ENCODE assay signal across 14 cellular contexts in the genomic region with DNA sequence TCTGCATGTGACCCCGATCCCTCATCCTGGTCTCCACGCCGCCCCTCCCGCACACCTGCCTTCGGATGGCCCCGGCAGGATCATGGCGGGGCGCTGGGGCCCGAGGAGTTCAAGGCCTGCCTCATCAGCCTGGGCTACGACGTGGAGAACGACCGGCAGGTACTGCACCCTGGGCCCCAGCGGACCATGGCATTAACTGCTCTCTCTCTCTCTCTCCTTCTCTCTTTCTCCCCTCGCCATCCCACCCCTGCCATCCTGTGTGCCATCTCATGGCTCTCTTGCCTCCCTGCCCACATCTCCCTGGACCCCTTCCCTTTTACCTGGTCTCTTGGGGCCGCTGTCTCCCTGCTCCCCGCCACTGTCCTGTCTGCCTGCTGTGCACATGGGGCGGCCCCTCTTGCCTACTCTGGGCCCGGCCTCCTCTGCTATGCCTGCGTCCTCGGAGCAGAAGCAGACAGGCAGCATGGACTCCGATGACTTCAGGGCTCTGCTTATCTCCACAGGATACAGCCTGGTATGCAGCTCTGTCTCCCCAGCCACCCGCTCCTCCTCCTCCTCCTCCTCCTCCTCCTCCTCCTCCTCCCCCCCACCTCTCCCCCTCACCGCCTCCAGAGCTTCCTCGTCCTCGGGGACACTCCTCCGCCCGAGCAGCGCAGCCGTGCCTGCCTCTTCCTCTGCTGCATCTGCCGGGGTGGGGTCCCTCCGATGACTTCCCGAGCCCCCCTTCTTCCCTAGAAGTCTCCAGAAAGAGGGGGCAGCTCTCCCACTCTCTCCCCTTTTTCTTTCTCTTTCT. TPM values are rescaled to one million over a fixed set of nuclear protein-coding genes. Genes with fewer than 3 reads are reported as not detected.
DNase-seq lines count a peak whose midpoint lies in the region; ATAC-seq, FAIRE-seq and TF ChIP-seq lines count a peak whose summit lies in the region.
"Had no signal": no experiment of that assay in that cellular context is flagged by ENCODE, and none has a peak within 500 bp of the region (broad histone marks: within the 10 kb centered on the region; RNA-seq: fewer than 3 reads in every experiment).

No MANE protein-coding gene starts in this region.

- intact Hi-C loops in CD14-positive monocyte (cut with micrococcal nuclease), result no loop called here
- intact Hi-C loops in ovary (cut with DNase I), result loop anchor here in 3 of 4 donors (5.0 kb wide), 2 partner anchors 76 to 81 kb away; partner anchors contain the start of gene ACTN4 (in 2 of the 3)

- H3K36me3 ChIP-seq in astrocyte (ENCODE audit: insufficient read depth, low read length), result peaks cover 42% of the 10 kb centered on the region
- H3K36me3 ChIP-seq in hepatocyte (replicated peaks; ENCODE audit: insufficient read depth, low read depth), result no peaks in the 10 kb centered on the region
- H3K36me3 ChIP-seq in ovary, result peaks cover 2% of the 10 kb centered on the region
- H3K36me3 ChIP-seq in GM23248 (ENCODE audit: low read depth), result peaks cover 45% of the 10 kb centered on the region

- in situ Hi-C loops in GM23248 (cut with MboI), result no loop called here

- FAIRE-seq in astrocyte (lab: Jason Lieb, UNC) (no peak), GM19239 (lab: Jason Lieb, UNC) (no peak)

- no peak for TF ChIP-seq EP300 in ovary (IDR thresholded peaks at IDR 0.05)

- H3K27ac ChIP-seq in astrocyte (ENCODE audit: low read depth, low read length), result no peak overlapping the region
- H3K27ac ChIP-seq in hepatocyte, result no peak overlapping the region
- peak overlapping the region; percentile 41 to 54 for H3K27ac ChIP-seq in ovary
- no peak overlapping the region for H3K27ac ChIP-seq in GM23248

- no peak for ATAC-seq in GM19397 (IDR thresholded peaks at IDR 0.05; ENCODE audit: unreplicated experiment)

- peaks cover 0 to 2% (median 0%) of the 10 kb centered on the region in 7 donors for H3K9me3 Mint-ChIP-seq in CD14-positive monocyte
- no peaks in the 10 kb centered on the region for H3K9me3 Mint-ChIP-seq in astrocyte (ENCODE audit: unreplicated experiment)

- TF ChIP-seq CTCF in CD14-positive monocyte (IDR thresholded peaks at IDR 0.05) (no peak), astrocyte (IDR thresholded peaks at IDR 0.05; ENCODE audit: insufficient read depth, low read depth, low read length) (no peak), hepatocyte (IDR thresholded peaks at IDR 0.05; ENCODE audit: poor library complexity) (no peak), ovary (IDR thresholded peaks at IDR 0.05) (no peak)

- H3K27me3 Mint-ChIP-seq in CD14-positive monocyte (ENCODE audit: low read depth in 3 of 3), result peaks cover 0 to 1% (median 0%) of the 10 kb centered on the region in 3 donors
- H3K27me3 Mint-ChIP-seq in astrocyte (ENCODE audit: low read depth, unreplicated experiment), result no peaks in the 10 kb centered on the region

- H4K20me1 ChIP-seq in astrocyte (ENCODE audit: insufficient read depth, low read length) (peaks cover 57% of the 10 kb centered on the region), hepatocyte (ENCODE audit: insufficient read depth, poor library complexity, severe bottlenecking) (no peaks in the 10 kb centered on the region), GM23248 (ENCODE audit: insufficient read depth) (no peaks in the 10 kb centered on the region)

- H3K36me3 Mint-ChIP-seq in CD14-positive monocyte (peaks cover 69 to 91% of the 10 kb centered on the region in 2 donors), astrocyte (ENCODE audit: low read depth, unreplicated experiment) (peaks cover 28% of the 10 kb centered on the region)

- H3K4me2 ChIP-seq in astrocyte (ENCODE audit: low read length), result no peak overlapping the region
- H3K4me2 ChIP-seq in hepatocyte, result no peak overlapping the region
- no peak overlapping the region for H3K4me2 ChIP-seq in GM23248 (ENCODE audit: unreplicated experiment)

- H2AFZ ChIP-seq in astrocyte (ENCODE audit: low read depth, low read length), result no peak overlapping the region
- H2AFZ ChIP-seq in hepatocyte, result no peak overlapping the region
- no peak overlapping the region for H2AFZ ChIP-seq in GM23248

- H3K4me1 ChIP-seq in astrocyte (ENCODE audit: insufficient read depth, low read length), result peaks cover 10% of the 10 kb centered on the region
- H3K4me1 ChIP-seq in hepatocyte (ENCODE audit: insufficient read depth), result no peaks in the 10 kb centered on the region
- peaks cover 10% of the 10 kb centered on the region for H3K4me1 ChIP-seq in ovary (ENCODE audit: insufficient read depth)
- H3K4me1 ChIP-seq in GM23248 (ENCODE audit: insufficient read depth), result no peaks in the 10 kb centered on the region

- no peaks in the 10 kb centered on the region for H3K27me3 ChIP-seq in astrocyte (ENCODE audit: insufficient read depth, low read length)
- no peaks in the 10 kb centered on the region for H3K27me3 ChIP-seq in hepatocyte
- H3K27me3 ChIP-seq in ovary, result no peaks in the 10 kb centered on the region
- H3K27me3 ChIP-seq in GM23248 (replicated peaks; ENCODE audit: insufficient read depth), result no peaks in the 10 kb centered on the region

- H3K9me2 ChIP-seq in hepatocyte (replicated peaks; ENCODE audit: insufficient read depth), result no peaks in the 10 kb centered on the region
- no peaks in the 10 kb centered on the region for H3K9me2 ChIP-seq in GM23248 (ENCODE audit: insufficient read depth)

- H3K4me1 Mint-ChIP-seq in CD14-positive monocyte (peaks cover 6% of the 10 kb centered on the region), astrocyte (ENCODE audit: low read depth, unreplicated experiment) (peaks cover 7% of the 10 kb centered on the region)

- DNase-seq in CD14-positive monocyte (ENCODE audit: low spot score) (peak; percentile 34), astrocyte (ENCODE audit: low read depth) (no peak), hepatocyte (ENCODE audit: low spot score) (peak; percentile 62), ovary (peak; percentile 65 to 78 (median 71)), NCI-H345 (lab: John Stamatoyannopoulos, UW) (no peak), GM23248 (no peak), GM19239 (ENCODE audit: insufficient read length, low spot score) (no peak)
- DNase-seq: AML-193; foreskin fibroblast; NCI-H1092 treated with DMSO at 0.1 percent for 48 hours; NCI-H774; stimulated activated naive CD4-positive, alpha-beta T cell treated with Interleukin-2 at 50 U/mL for 16 hours had no signal

- H3F3A ChIP-seq in GM23248 (ENCODE audit: insufficient read depth), result peaks cover 21% of the 10 kb centered on the region

- H3K4me3 Mint-ChIP-seq in CD14-positive monocyte (no peak overlapping the region), astrocyte (ENCODE audit: unreplicated experiment) (no peak overlapping the region)

- no peak for TF ChIP-seq POLR2A in ovary (IDR thresholded peaks at IDR 0.05)

- peak overlapping the region; percentile 23 for H3K9ac ChIP-seq in astrocyte (ENCODE audit: low read length)
- no peak overlapping the region for H3K9ac ChIP-seq in GM23248

- H3K79me2 ChIP-seq in astrocyte (ENCODE audit: insufficient read depth, low read length), result peaks cover 31% of the 10 kb centered on the region
- peaks cover under 1% of the 10 kb centered on the region for H3K79me2 ChIP-seq in hepatocyte
- H3K79me2 ChIP-seq in GM23248 (ENCODE audit: insufficient read depth), result peaks cover 21% of the 10 kb centered on the region; the same call in 1 of the 2 replicates

- H3K27ac Mint-ChIP-seq in CD14-positive monocyte, result no peak overlapping the region
- H3K27ac Mint-ChIP-seq in astrocyte (ENCODE audit: unreplicated experiment), result peak overlapping the region; percentile 34

- H3K9me3 ChIP-seq in astrocyte (ENCODE audit: insufficient read depth, low read depth, low read length) (no peaks in the 10 kb centered on the region), hepatocyte (ENCODE audit: low read depth) (no peaks in the 10 kb centered on the region), ovary (no peaks in the 10 kb centered on the region), GM23248 (ENCODE audit: low read depth) (no peaks in the 10 kb centered on the region)

- H3K4me3 ChIP-seq in astrocyte (ENCODE audit: insufficient read depth, low read depth, low read length) (no peak overlapping the region), hepatocyte (no peak overlapping the region), ovary (no peak overlapping the region), GM23248 (no peak overlapping the region)

- WGBS in hepatocyte (ENCODE audit: low lambda C conversion rate, missing lambda C conversion rate), result 84% methylated on average over 29 of the region's 33 CpGs
- 27 to 35% (median 34%) methylated on average over 32 to 33 of the region's 33 CpGs for WGBS in ovary, 3 donors
- WGBS in GM23248 (ENCODE audit: low coverage in 1 of 2, low lambda C conversion rate in 2 of 2, missing lambda C conversion rate in 2 of 2), 2 experiments, result 89 to 93% methylated on average over 16 to 33 of the region's 33 CpGs

RNA-seq across cellular contexts. Expression of gene CAPN12, which starts 16.2 kb away (rescaled TPM):
- polyA plus RNA-seq in CD14-positive monocyte (not detected), hepatocyte (24.3 and 38.9 TPM in 2 replicates), ovary (1 to 10 TPM in 1 of 2 donors, under 1 TPM in 1; 0.22 to 3.6 TPM), GM23248 (2016; fragmentation: Nextera tagmentation; extraction: Ambion mirVana) (0.21 and 0.30 TPM in 2 replicates)
- total RNA-seq in astrocyte (4.6 and 6.0 TPM in 2 replicates), hepatocyte (12.5 and 26.6 TPM in 2 replicates), ovary (1 to 10 TPM in 5 of 7 donors, under 1 TPM in 2; 0.81 to 8.0 (median 3.1) TPM)
- 0.11 and 0.89 TPM in 2 replicates for total RNA-seq in GM23248 (2014; rRNA removed; shearing (Covaris generic))

RNA-seq across cellular contexts. Expression of gene LGALS7, which starts 45.3 kb away (rescaled TPM):
- polyA plus RNA-seq in CD14-positive monocyte, result not detected
- not detected in 2 replicates for total RNA-seq in astrocyte
- not detected in 2 replicates for total RNA-seq in hepatocyte
- polyA plus RNA-seq in hepatocyte, result 1.2 TPM in 2 replicates
- total RNA-seq in ovary, result under 1 TPM in 2 of 7 donors, not detected in 5; 0.69 to 0.79 TPM
- under 1 TPM in 1 of 2 donors, not detected in 1; 0.84 TPM for polyA plus RNA-seq in ovary
- total RNA-seq in GM23248 (2014; rRNA removed; shearing (Covaris generic)), result not detected in 2 replicates
- not detected in 2 replicates for polyA plus RNA-seq in GM23248 (2016; fragmentation: Nextera tagmentation; extraction: Ambion mirVana)
- total RNA-seq: T-helper 1 cell treated with Interleukin-12 subunit alpha and Interleukin-12 subunit beta and Interleukin-4 antibody, amounts not matched to agents 30 ng/mL and 1 ng/mL, for 36 hours had no signal

Comparison
In these comparisons a context has a peak if more than half of its experiments do, and no peak if none do; other contexts are left out.
1. DNase-seq: peak in CD14-positive monocyte (single experiment), hepatocyte (single experiment) and ovary (5 of 5); none in astrocyte (single experiment), NCI-H345 (single experiment), GM23248 (single experiment) and GM19239 (single experiment).
2. H3K27ac ChIP-seq: peak in ovary (2 of 2); none in astrocyte (single experiment), hepatocyte (single experiment) and GM23248 (single experiment).
3. intact Hi-C loops: an anchor here in ovary (5.0 kb wide); none called in CD14-positive monocyte.